ENCODE assay signal across 20 cellular contexts in genomic region chr6:169863710-169864109, GRCh38.
"Had no signal": no experiment of that assay in that cellular context is flagged by ENCODE, and none has a peak within 500 bp of the region (broad histone marks: within the 10 kb centered on the region; RNA-seq: fewer than 3 reads in every experiment).

No MANE protein-coding gene starts in this region.

- H3K27ac ChIP-seq: ascending aorta, breast epithelium, esophagus muscularis mucosa, gastroesophageal sphincter, neutrophil, spleen, thyroid gland had no signal

- H3K36me3 ChIP-seq: ascending aorta, breast epithelium, esophagus muscularis mucosa, gastroesophageal sphincter, neutrophil, spleen, thyroid gland had no signal

- H3K27me3 Mint-ChIP-seq: activated CD4-positive, alpha-beta T cell treated with anti-CD3 and anti-CD28 coated beads, Interleukin-2, amount 10 ng/mL, durations not matched to agents 24 days and 14 days; dendritic cell treated with granulocyte-macrophage colony-stimulating factor and Interleukin-4, amounts not matched to agents 40 ng/mL and 50 ng/mL, for 4 days; naive thymus-derived CD4-positive, alpha-beta T cell had no signal

- H3K4me3 Mint-ChIP-seq: activated CD4-positive, alpha-beta T cell treated with anti-CD3 and anti-CD28 coated beads, Interleukin-2, amount 10 ng/mL, durations not matched to agents 24 days and 14 days; activated naive CD4-positive, alpha-beta T cell treated with anti-CD3 and anti-CD28 coated beads, Interleukin-2, amount 10 ng/mL, durations not matched to agents 7 days and 5 days; activated T-cell treated with anti-CD3 and anti-CD28 coated beads, Interleukin-2, amount 50 U/mL, for 4 hours; dendritic cell treated with granulocyte-macrophage colony-stimulating factor and Interleukin-4, amounts not matched to agents 40 ng/mL and 50 ng/mL, for 4 days; memory B cell; T-cell had no signal

- H3K27me3 ChIP-seq: ascending aorta, breast epithelium, esophagus muscularis mucosa, gastroesophageal sphincter, neutrophil, thyroid gland had no signal

- H3K4me3 ChIP-seq: ascending aorta, breast epithelium, esophagus muscularis mucosa, gastroesophageal sphincter, mucosa of descending colon, spleen, thyroid gland had no signal

- H3K27ac Mint-ChIP-seq: activated CD4-positive, alpha-beta T cell treated with anti-CD3 and anti-CD28 coated beads, Interleukin-2, amount 10 ng/mL, durations not matched to agents 24 days and 14 days; activated naive CD4-positive, alpha-beta T cell treated with anti-CD3 and anti-CD28 coated beads, Interleukin-2, amount 10 ng/mL, durations not matched to agents 7 days and 5 days; dendritic cell treated with granulocyte-macrophage colony-stimulating factor and Interleukin-4, amounts not matched to agents 40 ng/mL and 50 ng/mL, for 4 days; memory B cell; T-cell had no signal

- H3K9me3 ChIP-seq: ascending aorta, breast epithelium, esophagus muscularis mucosa, mucosa of descending colon, neutrophil, thyroid gland had no signal

- H3K36me3 Mint-ChIP-seq: memory B cell; naive thymus-derived CD4-positive, alpha-beta T cell; T-cell had no signal

- DNase-seq: activated CD4-positive, alpha-beta T cell treated with anti-CD3 and anti-CD28 coated beads, Interleukin-2, amount 10 ng/mL, durations not matched to agents 24 days and 14 days; activated CD8-positive, alpha-beta memory T cell treated with anti-CD3 and anti-CD28 coated beads, Interleukin-2, amount 50 U/mL, for 4 hours; activated effector memory CD4-positive, alpha-beta T cell treated with Interleukin-2 at 50 U/mL for 16 hours; activated naive CD4-positive, alpha-beta T cell treated with anti-CD3 and anti-CD28 coated beads, Interleukin-2, amount 10 ng/mL, durations not matched to agents 7 days and 5 days; activated T-cell treated with anti-CD3 and anti-CD28 coated beads, Interleukin-2, amount 50 U/mL, for 4 hours; effector CD8-positive, alpha-beta T cell; mucosa of descending colon; naive thymus-derived CD4-positive, alpha-beta T cell; stimulated activated CD8-positive, alpha-beta memory T cell treated with anti-CD3 and anti-CD28 coated beads, Interleukin-4, amount 100 ng/mL, for 48 hours; stimulated activated naive CD4-positive, alpha-beta T cell; T-cell; thyroid gland had no signal

- H3K4me1 ChIP-seq: ascending aorta, breast epithelium, thyroid gland had no signal

- ATAC-seq: activated T-cell treated with anti-CD3 and anti-CD28 coated beads, Interleukin-2, amount 50 U/mL, for 4 hours; gastroesophageal sphincter; mucosa of descending colon; naive thymus-derived CD4-positive, alpha-beta T cell; T-cell had no signal

- H3K9me3 Mint-ChIP-seq: activated CD4-positive, alpha-beta T cell treated with anti-CD3 and anti-CD28 coated beads, Interleukin-2, amount 10 ng/mL, durations not matched to agents 24 days and 14 days; activated T-cell treated with anti-CD3 and anti-CD28 coated beads, Interleukin-2, amount 50 U/mL, for 4 hours; T-cell had no signal
